Comparison of ENCODE assay signal across 11 cellular contexts in genomic region chr12:65335021-65335714, GRCh38. TPM values are rescaled to one million over a fixed set of nuclear protein-coding genes. Genes with fewer than 3 reads are reported as not detected.
DNase-seq lines count a peak whose midpoint lies in the region; ATAC-seq and TF ChIP-seq lines count a peak whose summit lies in the region.
"Had no signal": no experiment of that assay in that cellular context is flagged by ENCODE, and none has a peak within 500 bp of the region (broad histone marks: within the 10 kb centered on the region; RNA-seq: fewer than 3 reads in every experiment).

No MANE protein-coding gene starts in this region.

- H3K9me3 Mint-ChIP-seq in nephron = peaks cover 3% of the 10 kb centered on the region
- H3K9me3 Mint-ChIP-seq: natural killer cell treated with Interleukin-12 subunit alpha and Interleukin-12 subunit beta and Interleukin-15 and Interleukin-18, amount 100 ng/mL, for 72 hours had no signal

- H3K4me3 Mint-ChIP-seq in nephron = peak overlapping the region in 1 of 3 experiments; percentile 3
- H3K4me3 Mint-ChIP-seq: natural killer cell treated with Interleukin-12 subunit alpha and Interleukin-12 subunit beta and Interleukin-15 and Interleukin-18, amount 100 ng/mL, for 72 hours had no signal

- H3K27ac Mint-ChIP-seq in nephron = peak overlapping the region; percentile 71 to 93 (median 92)
- H3K27ac Mint-ChIP-seq: natural killer cell treated with Interleukin-12 subunit alpha and Interleukin-12 subunit beta and Interleukin-15 and Interleukin-18, amount 100 ng/mL, for 72 hours had no signal

- peaks cover 33% of the 10 kb centered on the region for H3K4me1 Mint-ChIP-seq in nephron

- no peak for ATAC-seq in stimulated activated naive CD8-positive, alpha-beta T cell treated with anti-CD3 and anti-CD28 coated beads, Interleukin-15, Interleukin-2, amounts not matched to agents 100 U/mL and 50 U/mL, for 24 hours
- no peak for ATAC-seq in HG03108 (IDR thresholded peaks at IDR 0.05; ENCODE audit: unreplicated experiment)
- ATAC-seq: natural killer cell treated with Interleukin-12 subunit alpha and Interleukin-12 subunit beta and Interleukin-15 and Interleukin-18, amount 100 ng/mL, for 72 hours had no signal

- no peaks in the 10 kb centered on the region for H3K27me3 Mint-ChIP-seq in nephron (ENCODE audit: low read depth)

- H3K36me3 Mint-ChIP-seq in nephron (ENCODE audit: low read depth) = peaks cover 9% of the 10 kb centered on the region
- H3K36me3 Mint-ChIP-seq: natural killer cell treated with Interleukin-12 subunit alpha and Interleukin-12 subunit beta and Interleukin-15 and Interleukin-18, amount 100 ng/mL, for 72 hours had no signal

- no peak for TF ChIP-seq CTCF in AG09319 (IDR thresholded peaks at IDR 0.05; ENCODE audit: low read depth, low read length)
- no peak for TF ChIP-seq CTCF in nephron (IDR thresholded peaks at IDR 0.05; ENCODE audit: unreplicated experiment in 3 of 3)

- DNase-seq in AG09319 (ENCODE audit: extremely low read depth, low read depth) = peak; percentile 54
- peak; percentile 61 for DNase-seq in M059J (ENCODE audit: low read depth)
- DNase-seq in epidermal melanocyte (ENCODE audit: insufficient read length, low spot score) = peak; percentile 61
- DNase-seq in stimulated activated naive CD8-positive, alpha-beta T cell treated with anti-CD3 and anti-CD28 coated beads, Interleukin-15, Interleukin-2, amounts not matched to agents 100 U/mL and 50 U/mL, for 24 hours = no peak
- DNase-seq in SHP77 treated with DMSO at 0.1 percent for 48 hours (lab: John Stamatoyannopoulos, UW) = no peak
- no peak for DNase-seq in DMS114 treated with DMSO at 0.1 percent for 48 hours (lab: John Stamatoyannopoulos, UW; ENCODE audit: unreplicated experiment)
- DNase-seq: caudate nucleus, DMS79 had no signal

RNA-seq across cellular contexts. Expression of gene MSRB3, which starts 56.7 kb away (rescaled TPM):
- 16.8 and 26.0 TPM in 2 replicates for total RNA-seq in M059J (2014; rRNA removed; shearing (Covaris generic))

Comparison
In these comparisons a context has a peak if more than half of its experiments do, and no peak if none do; other contexts are left out.
1. DNase-seq: peak in AG09319 (single experiment), M059J (single experiment) and epidermal melanocyte (single experiment); none in stimulated activated naive CD8-positive, alpha-beta T cell treated with anti-CD3 and anti-CD28 coated beads, Interleukin-15, Interleukin-2, amounts not matched to agents 100 U/mL and 50 U/mL, for 24 hours (single experiment), SHP77 treated with DMSO at 0.1 percent for 48 hours (single experiment) and DMS114 treated with DMSO at 0.1 percent for 48 hours (single experiment).